ENCODE assay signal across 19 cellular contexts in the genomic region with DNA sequence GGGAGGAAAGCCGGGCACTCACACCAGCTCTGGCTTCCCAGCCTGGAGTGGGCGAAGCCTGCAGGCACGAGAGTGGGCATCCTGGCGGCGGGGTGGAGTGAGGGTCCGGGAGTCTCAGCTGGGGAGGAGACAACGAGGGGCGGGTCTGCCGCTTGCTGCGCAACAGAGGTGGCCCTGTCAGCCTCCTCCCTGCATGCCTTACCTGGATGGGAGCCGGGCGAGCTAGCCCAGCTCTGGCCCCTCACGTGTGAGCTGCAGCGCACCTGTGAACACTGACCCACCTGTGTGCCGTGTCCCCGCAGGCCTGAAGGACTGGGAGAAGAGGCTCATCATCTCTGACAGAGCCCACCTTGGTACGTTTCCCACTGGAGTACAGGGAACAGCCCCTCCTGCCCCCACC. TPM values are rescaled to one million over a fixed set of nuclear protein-coding genes. Genes with fewer than 3 reads are reported as not detected.
DNase-seq lines count a peak whose midpoint lies in the region; ATAC-seq and TF ChIP-seq lines count a peak whose summit lies in the region.
"Had no signal": no experiment of that assay in that cellular context is flagged by ENCODE, and none has a peak within 500 bp of the region (broad histone marks: within the 10 kb centered on the region; RNA-seq: fewer than 3 reads in every experiment).

No MANE protein-coding gene starts in this region.

- H3K4me1 ChIP-seq in right cardiac atrium (ENCODE audit: control insufficient read depth, insufficient read depth, low read length), result peaks cover 15% of the 10 kb centered on the region
- H3K4me1 ChIP-seq in ascending aorta, result peaks cover 16 to 36% of the 10 kb centered on the region in 2 donors
- peaks cover 35% of the 10 kb centered on the region in 2 donors for H3K4me1 ChIP-seq in gastrocnemius medialis
- H3K4me1 ChIP-seq: BE2C had no signal

- H3K27ac ChIP-seq in right cardiac atrium (ENCODE audit: low read length), result no peak overlapping the region
- H3K27ac ChIP-seq in ascending aorta, result peak overlapping the region; percentile 93 to 94
- H3K27ac ChIP-seq in gastrocnemius medialis, result peak overlapping the region; percentile 91 to 96 (median 95)
- H3K27ac ChIP-seq: GM23248 had no signal

- H3K27me3 ChIP-seq in right cardiac atrium (ENCODE audit: control insufficient read depth, insufficient read depth), result no peaks in the 10 kb centered on the region
- H3K27me3 ChIP-seq in ascending aorta, result no peaks in the 10 kb centered on the region
- H3K27me3 ChIP-seq in gastrocnemius medialis, result no peaks in the 10 kb centered on the region
- H3K27me3 ChIP-seq: BE2C had no signal

- in situ Hi-C loops in gastrocnemius medialis (cut with MboI; ENCODE audit: low sequenced_read_pairs in 4 of 4), result no loop called here

- 93% methylated on average over 17 of the region's 17 CpGs for WGBS in right cardiac atrium

- intact Hi-C loops in right cardiac atrium (cut with DNase I), result no loop called here
- intact Hi-C loops in Right ventricle myocardium superior (cut with DNase I), result no loop called here
- intact Hi-C loops in ascending aorta (cut with DNase I), result loop anchor here (10.0 kb wide), 1 partner anchor 746 kb away; a partner anchor contains a TSS
- intact Hi-C loops in gastrocnemius medialis (cut with DNase I; ENCODE audit: low total_unique reads), result no loop called here

- H3K4me3 ChIP-seq in right cardiac atrium (ENCODE audit: low read length) (no peak overlapping the region), ascending aorta (no peak overlapping the region), gastrocnemius medialis (no peak overlapping the region)
- H3K4me3 ChIP-seq: GM12878, GM23248 had no signal

- no peak for TF ChIP-seq POLR2A in gastrocnemius medialis (IDR thresholded peaks at IDR 0.05)

- H3K9me3 ChIP-seq in right cardiac atrium (ENCODE audit: control insufficient read depth, low read length) (no peaks in the 10 kb centered on the region), ascending aorta (no peaks in the 10 kb centered on the region), gastrocnemius medialis (no peaks in the 10 kb centered on the region)
- H3K9me3 ChIP-seq: BE2C had no signal

- DNase-seq in right cardiac atrium (peak in 2 of 3 donors; percentile 52 to 62), Right ventricle myocardium superior (no peak), ascending aorta (ENCODE audit: low spot score in 2 of 2) (no peak), gastrocnemius medialis (no peak), NCI-H2081 treated with DMSO at 0.1 percent for 48 hours (lab: John Stamatoyannopoulos, UW) (no peak), left lobe of liver (ENCODE audit: low spot score) (no peak)
- DNase-seq: ACHN; BE2C; C1 segment of cervical spinal cord; CD4-positive, CD25-positive, alpha-beta regulatory T cell; CD8-positive, alpha-beta memory T cell; COR-L47; DMS 273 treated with DMSO at 0.1 percent for 48 hours; DND-41; EL; GM23248; HCEC 1CT had no signal

- H3K36me3 ChIP-seq in ascending aorta, result peaks cover 53 to 63% of the 10 kb centered on the region in 2 donors
- H3K36me3 ChIP-seq in gastrocnemius medialis, result peaks cover 0 to 41% of the 10 kb centered on the region in 2 donors
- H3K36me3 ChIP-seq: BE2C had no signal

- ATAC-seq in right cardiac atrium, result no peak
- no peak for ATAC-seq in Right ventricle myocardium superior (ENCODE audit: poor library complexity)
- no peak for ATAC-seq in gastrocnemius medialis
- no peak for ATAC-seq in GM21529 (IDR thresholded peaks at IDR 0.05; ENCODE audit: unreplicated experiment)
- ATAC-seq in left lobe of liver, result no peak
- ATAC-seq: GM12878 had no signal

- TF ChIP-seq CTCF in ascending aorta (IDR thresholded peaks at IDR 0.05) (no peak), gastrocnemius medialis (IDR thresholded peaks at IDR 0.05 in 4 of 5, conservative IDR thresholded peaks at IDR 0.05 in 1 of 5) (no peak)

RNA-seq across cellular contexts. Expression of a gene that starts 13.9 kb away (rescaled TPM):
- total RNA-seq in right cardiac atrium (10 to 100 TPM; 74.6 to 88.5 (median 85.1) TPM), Right ventricle myocardium superior (60.7 TPM), ascending aorta (410 TPM), gastrocnemius medialis (100 to 1,000 TPM; 228 to 357 (median 264) TPM), left lobe of liver (50.3 TPM)
- 201 TPM for polyA plus RNA-seq in right cardiac atrium

RNA-seq across cellular contexts. Expression of a gene that starts 15.0 kb away (rescaled TPM):
- 100 to 1,000 TPM; 156 to 212 (median 188) TPM for total RNA-seq in right cardiac atrium
- 217 TPM for polyA plus RNA-seq in right cardiac atrium
- total RNA-seq in Right ventricle myocardium superior, result 215 TPM
- 30.2 TPM for total RNA-seq in ascending aorta
- total RNA-seq in gastrocnemius medialis, result 100 to 1,000 TPM; 165 to 577 (median 232) TPM
- 51.9 TPM for total RNA-seq in left lobe of liver

RNA-seq across cellular contexts. Expression of a gene that starts 49.6 kb away (rescaled TPM):
- total RNA-seq in right cardiac atrium (10 to 100 TPM; 36.2 to 46.4 (median 42.3) TPM), Right ventricle myocardium superior (28.3 TPM), ascending aorta (249 TPM), gastrocnemius medialis (10 to 100 TPM; 11.6 to 34.6 (median 19.7) TPM), left lobe of liver (63.1 TPM)
- polyA plus RNA-seq in right cardiac atrium, result 36.6 TPM

RNA-seq across cellular contexts. Expression of a gene that starts 56.5 kb away (rescaled TPM):
- total RNA-seq in right cardiac atrium, result 100 to 1,000 TPM; 120 to 154 (median 126) TPM
- 101 TPM for polyA plus RNA-seq in right cardiac atrium
- total RNA-seq in Right ventricle myocardium superior, result 120 TPM
- 112 TPM for total RNA-seq in ascending aorta
- 10 to 100 TPM; 44.4 to 70.4 (median 57.0) TPM for total RNA-seq in gastrocnemius medialis
- total RNA-seq in left lobe of liver, result 90.1 TPM

Comparison
In these comparisons a context has a peak if more than half of its experiments do, and no peak if none do; other contexts are left out.
1. DNase-seq: peak in right cardiac atrium (2 of 3); none in Right ventricle myocardium superior (single experiment), ascending aorta (0 of 2), gastrocnemius medialis (0 of 2), NCI-H2081 treated with DMSO at 0.1 percent for 48 hours (single experiment) and left lobe of liver (single experiment).